8 cellular contexts compared by ENCODE assay signal in the genomic region with DNA sequence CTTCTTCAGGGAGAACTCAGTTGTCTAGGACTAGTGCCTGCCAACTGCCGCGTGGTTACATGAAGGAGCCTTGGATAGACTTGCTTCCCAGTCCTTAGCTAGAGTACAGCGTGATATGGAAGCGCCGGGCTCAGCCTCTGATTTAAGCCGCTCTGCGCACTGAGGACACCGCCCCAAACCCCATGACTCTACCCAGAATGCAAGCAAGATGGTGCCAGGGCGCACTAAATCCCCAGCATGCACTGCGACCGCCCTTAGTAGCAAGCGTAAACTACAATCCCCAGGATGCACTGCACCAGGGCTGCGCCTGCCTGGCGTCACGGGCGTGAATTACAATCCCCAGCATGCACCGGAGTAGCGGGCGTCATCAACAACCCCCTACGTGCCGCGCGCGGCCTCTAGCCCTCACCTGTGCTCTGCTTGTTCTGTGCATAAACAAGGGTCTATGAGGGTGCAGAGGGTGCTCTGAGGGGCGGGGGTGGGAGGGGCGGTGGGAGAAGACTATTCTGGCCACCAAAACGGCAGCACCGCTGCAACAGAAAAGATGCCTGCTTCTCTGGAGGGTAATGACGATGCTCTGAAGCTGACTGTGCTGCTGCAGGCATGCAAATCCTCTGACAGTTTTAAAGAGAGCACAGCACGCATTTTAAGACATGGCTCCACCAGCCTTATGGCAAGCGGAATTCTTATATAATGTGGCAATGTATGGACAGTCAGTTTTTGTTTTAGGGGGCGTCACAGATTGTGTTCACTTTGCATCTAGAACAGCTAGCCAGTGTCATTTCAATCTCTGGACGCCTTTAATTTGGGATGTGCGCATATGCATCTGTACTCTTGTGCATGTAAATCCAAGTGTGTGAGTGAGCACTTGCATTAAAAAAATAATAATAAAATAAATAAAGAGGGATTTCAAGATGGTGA.
A peak's percentile ranks its signal among the peaks of the same experiment; 100 is the strongest.
DNase-seq lines count a peak whose midpoint lies in the region; ATAC-seq, FAIRE-seq and TF ChIP-seq lines count a peak whose summit lies in the region.

No MANE protein-coding gene starts in this region.

- no peaks in the 10 kb centered on the region for H3K36me3 Mint-ChIP-seq in central memory CD8-positive, alpha-beta T cell (ENCODE audit: insufficient read depth)

- no peaks in the 10 kb centered on the region for H3K79me2 ChIP-seq in keratinocyte (ENCODE audit: control insufficient read depth, insufficient read depth, low read length)

- H3K9ac ChIP-seq in keratinocyte (ENCODE audit: control insufficient read depth, extremely low read depth, insufficient read depth, low read length): peak overlapping the region; percentile 9

- no peak overlapping the region for H3K27ac Mint-ChIP-seq in central memory CD8-positive, alpha-beta T cell (ENCODE audit: low read depth)

- no peaks in the 10 kb centered on the region for H4K20me1 ChIP-seq in keratinocyte (ENCODE audit: control insufficient read depth, extremely low read depth, insufficient read depth, low read length)

- peaks cover 4% of the 10 kb centered on the region for H3K9me3 Mint-ChIP-seq in central memory CD8-positive, alpha-beta T cell

- H3K9me1 ChIP-seq in keratinocyte (ENCODE audit: control insufficient read depth, extremely low read depth, insufficient read depth, low read length): no peaks in the 10 kb centered on the region

- peak; percentile 100 for ATAC-seq in HG02678 (IDR thresholded peaks at IDR 0.05; ENCODE audit: unreplicated experiment)
- peak; percentile 87 for ATAC-seq in central memory CD8-positive, alpha-beta T cell (replicated peaks; ENCODE audit: extremely low read depth, poor library complexity, severe bottlenecking)

- H3K4me2 ChIP-seq in keratinocyte (ENCODE audit: control insufficient read depth, extremely low read depth, insufficient read depth, low read depth, low read length): peak overlapping the region; percentile 76

- peak; percentile 93 for FAIRE-seq in keratinocyte (lab: Jason Lieb, UNC)

- TF ChIP-seq CTCF in GM13976 (IDR thresholded peaks at IDR 0.05; ENCODE audit: borderline replicate concordance, control extremely low read depth, extremely low read depth, insufficient read depth, missing control alignments): no peak
- TF ChIP-seq CTCF in keratinocyte (optimal IDR thresholded peaks at IDR 0.05 in 1 of 3, IDR thresholded peaks at IDR 0.05 in 1 of 3, conservative IDR thresholded peaks at IDR 0.05 in 1 of 3; ENCODE audit: extremely low read depth in 1 of 3, insufficient read depth in 2 of 3, low read length in 3 of 3): peak in 1 of 3 experiments; percentile 13

- H3K27ac ChIP-seq in keratinocyte (ENCODE audit: control insufficient read depth, insufficient read depth, low read length): peak overlapping the region; percentile 20

- peak overlapping the region; percentile 58 for H3K4me3 Mint-ChIP-seq in central memory CD8-positive, alpha-beta T cell

- no peaks in the 10 kb centered on the region for H3K9me3 ChIP-seq in keratinocyte (ENCODE audit: control insufficient read depth, low read depth, low read length)

- no peaks in the 10 kb centered on the region for H3K36me3 ChIP-seq in keratinocyte (ENCODE audit: control insufficient read depth in 2 of 2, extremely low read depth in 1 of 2, insufficient read depth in 2 of 2, low read length in 2 of 2)

- dilution Hi-C loops in keratinocyte (cut with MboI; ENCODE audit: extremely low pct_ligation_motif_present, low sequenced_read_pairs): no loop called here

- H3K27me3 ChIP-seq in keratinocyte (ENCODE audit: control insufficient read depth, extremely low read depth, insufficient read depth, low read length): no peaks in the 10 kb centered on the region

- H3K4me1 ChIP-seq in keratinocyte (ENCODE audit: control insufficient read depth, extremely low read depth, insufficient read depth, low read length): peaks cover 2% of the 10 kb centered on the region

- H2AFZ ChIP-seq in keratinocyte (ENCODE audit: control insufficient read depth, low read length): peak overlapping the region; percentile 98

- H3K4me3 ChIP-seq in keratinocyte (ENCODE audit: control insufficient read depth in 2 of 3, extremely low read depth in 1 of 3, insufficient read depth in 2 of 3, low read depth in 1 of 3, low read length in 3 of 3): peak overlapping the region; percentile 48 to 70 (median 51)

- DNase-seq in GM13976 (ENCODE audit: low spot score) (peak; percentile 84), NCI-H187 treated with DMSO at 0.1 percent for 48 hours (lab: John Stamatoyannopoulos, UW) (peak; percentile 95), keratinocyte (ENCODE audit: low read depth, low spot score) (peak; percentile 66), NCI-H226 (no peak)
- peak; percentile 35 to 65 (median 58) for DNase-seq in activated CD4-positive, CD25-positive, alpha-beta regulatory T cell (lab: John Stamatoyannopoulos, UW)
- DNase-seq in central memory CD8-positive, alpha-beta T cell (ENCODE audit: low spot score in 2 of 2): peak; percentile 28 to 56
- peak; percentile 77 to 79 for DNase-seq in stimulated activated CD4-positive, alpha-beta T cell treated with anti-CD3 and anti-CD28 coated beads, Interleukin-12 subunit alpha, Interleukin-12 subunit beta, amount 100 ng/mL, for 24 hours (ENCODE audit: low read depth in 2 of 2)

- in situ Hi-C loops in GM13976 (cut with MboI; ENCODE audit: low sequenced_read_pairs, unreplicated experiment): no loop called here

- H3K27me3 Mint-ChIP-seq in central memory CD8-positive, alpha-beta T cell: peaks cover 15% of the 10 kb centered on the region

- no peaks in the 10 kb centered on the region for H3K4me1 Mint-ChIP-seq in central memory CD8-positive, alpha-beta T cell
